Comparison of ENCODE assay signal across 1 cellular context in genomic region chr5:132776932-132777208, GRCh38.
TF ChIP-seq lines count a peak whose summit lies in the region.

No MANE protein-coding gene starts in this region.

TF ChIP-seq in GM23338, 12 proteins besides CTCF, POLR2A, EP300 and RAD21 (continued from another document):
- TF ChIP-seq ZNF462 (CRISPR knock-in tag; IDR thresholded peaks at IDR 0.05) (no peak), CREB1 (CRISPR knock-in tag; IDR thresholded peaks at IDR 0.05; ENCODE audit: low read depth) (no peak), NANOG (IDR thresholded peaks at IDR 0.05; ENCODE audit: borderline replicate concordance) (no peak), ZNF331 (CRISPR knock-in tag; IDR thresholded peaks at IDR 0.05; ENCODE audit: low read depth) (no peak), POLR2AphosphoS5 (IDR thresholded peaks at IDR 0.05; ENCODE audit: low read depth) (no peak)
- TF ChIP-seq, protein P1, sequence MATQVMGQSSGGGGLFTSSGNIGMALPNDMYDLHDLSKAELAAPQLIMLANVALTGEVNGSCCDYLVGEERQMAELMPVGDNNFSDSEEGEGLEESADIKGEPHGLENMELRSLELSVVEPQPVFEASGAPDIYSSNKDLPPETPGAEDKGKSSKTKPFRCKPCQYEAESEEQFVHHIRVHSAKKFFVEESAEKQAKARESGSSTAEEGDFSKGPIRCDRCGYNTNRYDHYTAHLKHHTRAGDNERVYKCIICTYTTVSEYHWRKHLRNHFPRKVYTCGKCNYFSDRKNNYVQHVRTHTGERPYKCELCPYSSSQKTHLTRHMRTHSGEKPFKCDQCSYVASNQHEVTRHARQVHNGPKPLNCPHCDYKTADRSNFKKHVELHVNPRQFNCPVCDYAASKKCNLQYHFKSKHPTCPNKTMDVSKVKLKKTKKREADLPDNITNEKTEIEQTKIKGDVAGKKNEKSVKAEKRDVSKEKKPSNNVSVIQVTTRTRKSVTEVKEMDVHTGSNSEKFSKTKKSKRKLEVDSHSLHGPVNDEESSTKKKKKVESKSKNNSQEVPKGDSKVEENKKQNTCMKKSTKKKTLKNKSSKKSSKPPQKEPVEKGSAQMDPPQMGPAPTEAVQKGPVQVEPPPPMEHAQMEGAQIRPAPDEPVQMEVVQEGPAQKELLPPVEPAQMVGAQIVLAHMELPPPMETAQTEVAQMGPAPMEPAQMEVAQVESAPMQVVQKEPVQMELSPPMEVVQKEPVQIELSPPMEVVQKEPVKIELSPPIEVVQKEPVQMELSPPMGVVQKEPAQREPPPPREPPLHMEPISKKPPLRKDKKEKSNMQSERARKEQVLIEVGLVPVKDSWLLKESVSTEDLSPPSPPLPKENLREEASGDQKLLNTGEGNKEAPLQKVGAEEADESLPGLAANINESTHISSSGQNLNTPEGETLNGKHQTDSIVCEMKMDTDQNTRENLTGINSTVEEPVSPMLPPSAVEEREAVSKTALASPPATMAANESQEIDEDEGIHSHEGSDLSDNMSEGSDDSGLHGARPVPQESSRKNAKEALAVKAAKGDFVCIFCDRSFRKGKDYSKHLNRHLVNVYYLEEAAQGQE (IDR thresholded peaks at IDR 0.05; ENCODE audit: unreplicated experiment), result no peak
TF ChIP-seq in GM23338: peak in this region for 0.
